1 cellular context compared by ENCODE assay signal in genomic region chr10:70379581-70380176, GRCh38.
TF ChIP-seq lines count a peak whose summit lies in the region.

No MANE protein-coding gene starts in this region.

TF ChIP-seq in H1, 55 proteins besides CTCF, POLR2A, EP300 and RAD21 (continued from another document):
- no peak for TF ChIP-seq FOSL1 (IDR thresholded peaks at IDR 0.05; ENCODE audit: insufficient read depth, low read depth, low read length)
- TF ChIP-seq SRF (IDR thresholded peaks at IDR 0.05; ENCODE audit: low read depth, low read length) = no peak
- TF ChIP-seq BCL11A (IDR thresholded peaks at IDR 0.05; ENCODE audit: low read depth in 2 of 2, low read length in 2 of 2) = no peak
- no peak for TF ChIP-seq ASH2L (IDR thresholded peaks at IDR 0.05; ENCODE audit: low read length)
- no peak for TF ChIP-seq CEBPB (IDR thresholded peaks at IDR 0.05; ENCODE audit: low read depth, low read length)
